In the genomic region with DNA sequence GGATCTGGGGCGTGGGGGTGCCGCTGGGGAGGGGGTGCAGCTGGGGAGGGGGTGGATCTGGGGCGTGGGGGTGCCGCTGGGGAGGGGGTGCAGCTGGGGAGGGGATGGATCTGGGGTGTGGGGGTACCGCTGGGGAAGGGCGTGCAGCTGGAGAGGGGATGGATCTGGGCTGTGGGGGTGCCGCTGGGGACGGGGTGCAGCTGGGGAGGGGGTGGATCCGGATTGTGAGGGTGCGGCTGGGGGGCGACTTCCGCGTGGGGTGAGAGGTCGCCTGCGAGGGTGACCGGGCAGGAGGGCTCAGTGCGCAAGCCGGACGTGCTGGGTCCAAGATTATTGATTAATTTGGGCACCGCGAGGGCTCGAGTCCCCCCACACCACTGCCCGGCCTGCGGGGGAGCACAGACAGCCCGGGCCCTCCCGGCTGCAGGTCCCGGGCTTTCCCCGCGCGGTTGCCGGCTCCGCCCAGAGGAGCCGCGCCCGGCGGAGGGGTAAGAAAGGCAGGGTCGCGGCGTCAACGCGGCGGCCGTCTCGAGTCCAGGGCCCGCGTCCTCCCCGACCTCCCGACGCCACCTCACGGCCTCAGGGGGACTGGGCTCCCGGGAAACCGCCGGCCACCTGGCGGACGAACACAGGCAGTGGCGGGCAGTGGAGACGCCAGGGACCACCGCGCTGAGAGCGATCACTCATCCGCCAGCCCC, we compare ENCODE assay signal across 8 cellular contexts. TPM values are rescaled to one million over a fixed set of nuclear protein-coding genes. Genes with fewer than 3 reads are reported as not detected.
A peak's percentile ranks its signal among the peaks of the same experiment; 100 is the strongest.
DNase-seq lines count a peak whose midpoint lies in the region; ATAC-seq and TF ChIP-seq lines count a peak whose summit lies in the region.

No MANE protein-coding gene starts in this region.

- H3K4me1 ChIP-seq in psoas muscle, result peaks cover 32% of the 10 kb centered on the region

- H3K4me3 Mint-ChIP-seq in activated CD8-positive, alpha-beta T cell treated with anti-CD3 and anti-CD28 coated beads, Interleukin-2, amount 10 ng/mL, durations not matched to agents 7 days and 5 days, result peak overlapping the region; percentile 68

- peak overlapping the region; percentile 66 for H3K27ac Mint-ChIP-seq in activated CD8-positive, alpha-beta T cell treated with anti-CD3 and anti-CD28 coated beads, Interleukin-2, amount 10 ng/mL, durations not matched to agents 7 days and 5 days

- 0 to 1% (median 1%) methylated on average over 20 to 58 of the region's 61 CpGs for WGBS in psoas muscle, 3 donors

- no peaks in the 10 kb centered on the region for H3K9me3 ChIP-seq in psoas muscle

- CTCF ChIA-PET in BJ (lab: Yijun Ruan, JAX), result interaction anchor here (0.7 to 1.7 kb wide), 5 partner anchors 8 to 27 kb away, joined by 3 to 9 read pairs (median 4); no protein-coding TSS in a partner anchor
- CTCF ChIA-PET in activated CD8-positive, alpha-beta T cell treated with anti-CD3 and anti-CD28 coated beads, Interleukin-2, amount 10 ng/mL, durations not matched to agents 7 days and 5 days (lab: Charles Lee), result interaction anchor here (1.0 to 2.0 kb wide), 5 partner anchors 9 to 70 kb away, joined by 3 to 7 read pairs (median 4); no protein-coding TSS in a partner anchor

- H3K27me3 ChIP-seq in BJ (ENCODE audit: control insufficient read depth, insufficient read depth, low read length) (no peaks in the 10 kb centered on the region), psoas muscle (ENCODE audit: insufficient read depth in 3 of 3, low read length in 2 of 3) (no peaks in the 10 kb centered on the region)

- peaks cover 24% of the 10 kb centered on the region for H3K36me3 Mint-ChIP-seq in activated CD8-positive, alpha-beta T cell treated with anti-CD3 and anti-CD28 coated beads, Interleukin-2, amount 10 ng/mL, durations not matched to agents 7 days and 5 days (ENCODE audit: low read depth)

- ATAC-seq in GM18907 (IDR thresholded peaks at IDR 0.05; ENCODE audit: unreplicated experiment), result peak; percentile 70
- peak; percentile 57 for ATAC-seq in HG03066 (IDR thresholded peaks at IDR 0.05; ENCODE audit: low read depth, unreplicated experiment)
- peak; percentile 73 for ATAC-seq in activated CD8-positive, alpha-beta T cell treated with anti-CD3 and anti-CD28 coated beads, Interleukin-2, amount 10 ng/mL, durations not matched to agents 7 days and 5 days
- ATAC-seq in left cardiac atrium, result peak; percentile 36 to 42
- ATAC-seq in psoas muscle, result peak; percentile 45 to 59 (median 51)

- H3K4me3 ChIP-seq in BJ (ENCODE audit: low read depth, low read length), result peak overlapping the region; percentile 73
- H3K4me3 ChIP-seq in psoas muscle, result peak overlapping the region; percentile 93

- DNase-seq in BJ (ENCODE audit: low read depth), result no peak
- peak; percentile 98 for DNase-seq in NCI-H2171 (lab: John Stamatoyannopoulos, UW)
- no peak for DNase-seq in activated CD8-positive, alpha-beta T cell treated with anti-CD3 and anti-CD28 coated beads, Interleukin-2, amount 10 ng/mL, durations not matched to agents 7 days and 5 days
- DNase-seq in left cardiac atrium, result peak; percentile 72
- peak; percentile 81 to 90 for DNase-seq in psoas muscle
- DNase-seq in T1000 (lab: John Stamatoyannopoulos, UW), result no peak

- POLR2A ChIA-PET in BJ (lab: Charles Lee), result no interaction called here
- POLR2A ChIA-PET in activated CD8-positive, alpha-beta T cell treated with anti-CD3 and anti-CD28 coated beads, Interleukin-2, amount 10 ng/mL, durations not matched to agents 7 days and 5 days (lab: Charles Lee), result interaction anchor here (1.2 to 1.5 kb wide), 3 partner anchors 14 to 40 kb away, joined by 4 to 7 read pairs (median 5); no protein-coding TSS in a partner anchor

- H3K36me3 ChIP-seq in BJ (ENCODE audit: control insufficient read depth, insufficient read depth, low read length), result peaks cover 12% of the 10 kb centered on the region
- H3K36me3 ChIP-seq in psoas muscle (ENCODE audit: insufficient read depth in 1 of 2, low read depth in 1 of 2), result peaks cover 0 to 40% of the 10 kb centered on the region in 2 donors

- no peaks in the 10 kb centered on the region for H3K9me3 Mint-ChIP-seq in activated CD8-positive, alpha-beta T cell treated with anti-CD3 and anti-CD28 coated beads, Interleukin-2, amount 10 ng/mL, durations not matched to agents 7 days and 5 days (ENCODE audit: insufficient read depth)

- TF ChIP-seq CTCF in BJ (IDR thresholded peaks at IDR 0.05; ENCODE audit: insufficient read depth, low read depth, low read length), result peak; percentile 60
- peak; percentile 56 for TF ChIP-seq CTCF in psoas muscle (IDR thresholded peaks at IDR 0.05)

- intact Hi-C loops in left cardiac atrium (cut with DNase I) (no loop called here), psoas muscle (cut with DNase I) (no loop called here)

- peak overlapping the region; percentile 87 for H3K27ac ChIP-seq in psoas muscle

- H3K4me1 Mint-ChIP-seq in activated CD8-positive, alpha-beta T cell treated with anti-CD3 and anti-CD28 coated beads, Interleukin-2, amount 10 ng/mL, durations not matched to agents 7 days and 5 days (ENCODE audit: low read depth), result peaks cover 22% of the 10 kb centered on the region

- H3K27me3 Mint-ChIP-seq in activated CD8-positive, alpha-beta T cell treated with anti-CD3 and anti-CD28 coated beads, Interleukin-2, amount 10 ng/mL, durations not matched to agents 7 days and 5 days (ENCODE audit: low read depth), result no peaks in the 10 kb centered on the region

RNA-seq across cellular contexts. Expression of a gene that starts 0.6 kb away (rescaled TPM):
- polyA plus RNA-seq in BJ (2011; rRNA removed), result 19.8 and 28.7 TPM in 2 replicates
- 2.8 and 4.5 TPM in 2 replicates for polyA minus RNA-seq in BJ (2011; rRNA and poly(A)+ RNA removed)
- total RNA-seq in activated CD8-positive, alpha-beta T cell treated with anti-CD3 and anti-CD28 coated beads, Interleukin-2, amount 10 ng/mL, durations not matched to agents 7 days and 5 days, result 10 to 100 TPM; 51.4 to 55.5 TPM
- 100 to 1,000 TPM; 171 to 182 TPM for total RNA-seq in left cardiac atrium
- 100 to 1,000 TPM; 102 to 133 (median 115) TPM for total RNA-seq in psoas muscle
- 100 to 1,000 TPM in 2 of 3 donors, 10 to 100 TPM in 1; 78.0 to 226 (median 205) TPM for polyA plus RNA-seq in psoas muscle

RNA-seq across cellular contexts. Expression of a gene that starts 0.9 kb away (rescaled TPM):
- polyA plus RNA-seq in BJ (2011; rRNA removed), result 0.40 and 0.63 TPM in 2 replicates
- polyA minus RNA-seq in BJ (2011; rRNA and poly(A)+ RNA removed), result 0.71 and 0.93 TPM in 2 replicates
- total RNA-seq in activated CD8-positive, alpha-beta T cell treated with anti-CD3 and anti-CD28 coated beads, Interleukin-2, amount 10 ng/mL, durations not matched to agents 7 days and 5 days, result 1 to 10 TPM; 3.4 to 3.7 TPM
- 1 to 10 TPM; 5.8 to 6.1 TPM for total RNA-seq in left cardiac atrium
- 10 to 100 TPM in 3 of 4 donors, 1 to 10 TPM in 1; 6.9 to 22.3 (median 12.8) TPM for total RNA-seq in psoas muscle
- 1 to 10 TPM; 1.2 to 7.7 (median 3.9) TPM for polyA plus RNA-seq in psoas muscle

RNA-seq across cellular contexts. Expression of a gene that starts 27.6 kb away (rescaled TPM):
- polyA plus RNA-seq in BJ (2011; rRNA removed) (21.1 and 29.4 TPM in 2 replicates), psoas muscle (10 to 100 TPM; 14.1 to 16.8 (median 15.3) TPM)
- polyA minus RNA-seq in BJ (2011; rRNA and poly(A)+ RNA removed), result 9.0 and 15.6 TPM in 2 replicates
- 10 to 100 TPM; 36.8 to 37.1 TPM for total RNA-seq in activated CD8-positive, alpha-beta T cell treated with anti-CD3 and anti-CD28 coated beads, Interleukin-2, amount 10 ng/mL, durations not matched to agents 7 days and 5 days
- total RNA-seq in left cardiac atrium (10 to 100 TPM; 18.4 to 21.4 TPM), psoas muscle (10 to 100 TPM in 3 of 4 donors, 1 to 10 TPM in 1; 9.1 to 17.8 (median 11.0) TPM)

RNA-seq across cellular contexts. Expression of a gene that starts 39.2 kb away (rescaled TPM):
- polyA plus RNA-seq in BJ (2011; rRNA removed) (13.8 and 14.9 TPM in 2 replicates), psoas muscle (10 to 100 TPM; 15.2 to 27.2 (median 16.5) TPM)
- 8.1 and 10.2 TPM in 2 replicates for polyA minus RNA-seq in BJ (2011; rRNA and poly(A)+ RNA removed)
- total RNA-seq in activated CD8-positive, alpha-beta T cell treated with anti-CD3 and anti-CD28 coated beads, Interleukin-2, amount 10 ng/mL, durations not matched to agents 7 days and 5 days, result 10 to 100 TPM; 35.4 to 38.3 TPM
- total RNA-seq in left cardiac atrium (10 to 100 TPM in 1 of 2 donors, 1 to 10 TPM in 1; 9.4 to 12.2 TPM), psoas muscle (10 to 100 TPM; 11.7 to 21.2 (median 13.3) TPM)

RNA-seq across cellular contexts. Expression of a gene that starts 54.4 kb away (rescaled TPM):
- polyA plus RNA-seq in BJ (2011; rRNA removed) (22.0 and 46.1 TPM in 2 replicates), psoas muscle (10 to 100 TPM; 12.6 to 18.9 (median 14.2) TPM)
- 17.2 and 31.7 TPM in 2 replicates for polyA minus RNA-seq in BJ (2011; rRNA and poly(A)+ RNA removed)
- total RNA-seq in activated CD8-positive, alpha-beta T cell treated with anti-CD3 and anti-CD28 coated beads, Interleukin-2, amount 10 ng/mL, durations not matched to agents 7 days and 5 days, result 10 to 100 TPM; 42.3 to 45.1 TPM
- total RNA-seq in left cardiac atrium (10 to 100 TPM; 17.3 to 20.0 TPM), psoas muscle (10 to 100 TPM in 3 of 4 donors, 1 to 10 TPM in 1; 6.9 to 17.6 (median 14.6) TPM)

Comparison
In these comparisons a context has a peak if more than half of its experiments do, and no peak if none do; other contexts are left out.
1. DNase-seq: peak in NCI-H2171 (single experiment), left cardiac atrium (single experiment) and psoas muscle (2 of 2); none in BJ (single experiment), activated CD8-positive, alpha-beta T cell treated with anti-CD3 and anti-CD28 coated beads, Interleukin-2, amount 10 ng/mL, durations not matched to agents 7 days and 5 days (single experiment) and T1000 (single experiment).
2. Peak in every context shown above with its lines, with median percentiles within 50 percentile points of each other: ATAC-seq.